27 cellular contexts compared by ENCODE assay signal in genomic region chr2:25115249-25115883, GRCh38. TPM values are rescaled to one million over a fixed set of nuclear protein-coding genes. Genes with fewer than 3 reads are reported as not detected.
"Had no signal": no experiment of that assay in that cellular context is flagged by ENCODE, and none has a peak within 500 bp of the region (broad histone marks: within the 10 kb centered on the region; RNA-seq: fewer than 3 reads in every experiment).

No MANE protein-coding gene starts in this region.

- H3K27me3 ChIP-seq: ascending aorta had no signal

- DNase-seq: activated B cell treated with CpG ODN at 0.5 μM for 24 hours; activated CD4-positive, alpha-beta memory T cell treated with anti-CD3 and anti-CD28 coated beads for 36 hours; activated CD4-positive, alpha-beta T cell treated with anti-CD3 and anti-CD28 coated beads, Interleukin-2, amount 10 ng/mL, durations not matched to agents 7 days and 5 days; activated CD8-positive, alpha-beta memory T cell treated with anti-CD3 and anti-CD28 coated beads for 24 hours; activated effector memory CD4-positive, alpha-beta T cell treated with anti-CD3 and anti-CD28 coated beads, Interleukin-2, amount 50 U/mL, for 16 hours; activated naive CD4-positive, alpha-beta T cell treated with Interleukin-2 at 50 U/mL for 16 hours; activated naive CD8-positive, alpha-beta T cell treated with anti-CD3 and anti-CD28 coated beads, Interleukin-2, amount 50 U/mL, for 24 hours; activated T-cell treated with anti-CD3 and anti-CD28 coated beads, Interleukin-2, amount 50 U/mL, for 4 hours; amniotic stem cell; cerebellar nuclear complex; Kasumi-1; NCI-H1105 treated with DMSO at 0.1 percent for 48 hours; NCI-H1436 treated with DMSO at 0.1 percent for 48 hours; NCI-H187; NCI-H2081; NCI-H446; NCI-H524 treated with DMSO at 0.1 percent for 48 hours; NCI-H748 treated with DMSO at 0.1 percent for 48 hours; RPMI8226; T-helper 17 cell; T-helper 9 cell had no signal

- H3K4me3 ChIP-seq: ascending aorta had no signal

- H3K9me3 ChIP-seq: ascending aorta had no signal

- H3K36me3 Mint-ChIP-seq: activated CD4-positive, alpha-beta memory T cell treated with anti-CD3 and anti-CD28 coated beads for 36 hours; activated naive CD4-positive, alpha-beta T cell treated with anti-CD3 and anti-CD28 coated beads, Interleukin-2, amount 50 U/mL, for 72 hours had no signal

- H3K27me3 Mint-ChIP-seq: activated CD4-positive, alpha-beta T cell treated with anti-CD3 and anti-CD28 coated beads, Interleukin-2, amount 10 ng/mL, durations not matched to agents 7 days and 5 days; activated naive CD8-positive, alpha-beta T cell treated with anti-CD3 and anti-CD28 coated beads, Interleukin-2, amount 50 U/mL, for 24 hours had no signal

- H3K36me3 ChIP-seq: ascending aorta had no signal

- H3K4me1 ChIP-seq: ascending aorta had no signal

- H3K9me3 Mint-ChIP-seq: activated B cell treated with CpG ODN at 0.5 μM for 24 hours; activated CD4-positive, alpha-beta memory T cell treated with anti-CD3 and anti-CD28 coated beads for 36 hours; activated CD4-positive, alpha-beta T cell treated with anti-CD3 and anti-CD28 coated beads, Interleukin-2, amount 10 ng/mL, durations not matched to agents 7 days and 5 days; activated naive CD4-positive, alpha-beta T cell treated with anti-CD3 and anti-CD28 coated beads, Interleukin-2, amount 50 U/mL, for 72 hours; activated naive CD8-positive, alpha-beta T cell treated with anti-CD3 and anti-CD28 coated beads, Interleukin-2, amount 50 U/mL, for 24 hours; activated T-cell treated with anti-CD3 and anti-CD28 coated beads, Interleukin-2, amount 50 U/mL, for 4 hours; brain had no signal

- ATAC-seq: activated naive CD4-positive, alpha-beta T cell treated with anti-CD3 and anti-CD28 coated beads, Interleukin-2, amount 50 U/mL, for 72 hours; activated naive CD8-positive, alpha-beta T cell treated with anti-CD3 and anti-CD28 coated beads, Interleukin-2, amount 50 U/mL, for 24 hours; activated T-cell treated with anti-CD3 and anti-CD28 coated beads, Interleukin-2, amount 50 U/mL, for 4 hours; Right ventricle myocardium inferior; T-helper 17 cell had no signal

- H3K4me3 Mint-ChIP-seq: activated B cell treated with CpG ODN at 0.5 μM for 24 hours; activated CD4-positive, alpha-beta memory T cell treated with anti-CD3 and anti-CD28 coated beads for 36 hours; activated CD4-positive, alpha-beta T cell treated with anti-CD3 and anti-CD28 coated beads, Interleukin-2, amount 10 ng/mL, durations not matched to agents 7 days and 5 days; activated naive CD8-positive, alpha-beta T cell treated with anti-CD3 and anti-CD28 coated beads, Interleukin-2, amount 50 U/mL, for 24 hours; activated T-cell treated with anti-CD3 and anti-CD28 coated beads, Interleukin-2, amount 50 U/mL, for 4 hours; brain; T-helper 17 cell had no signal

- H3K4me1 Mint-ChIP-seq: activated B cell treated with CpG ODN at 0.5 μM for 24 hours; activated CD4-positive, alpha-beta T cell treated with anti-CD3 and anti-CD28 coated beads, Interleukin-2, amount 10 ng/mL, durations not matched to agents 7 days and 5 days; activated naive CD8-positive, alpha-beta T cell treated with anti-CD3 and anti-CD28 coated beads, Interleukin-2, amount 50 U/mL, for 24 hours had no signal

- FAIRE-seq: colon had no signal

- H3K27ac ChIP-seq: ascending aorta had no signal

- H3K27ac Mint-ChIP-seq: activated B cell treated with CpG ODN at 0.5 μM for 24 hours; activated CD4-positive, alpha-beta memory T cell treated with anti-CD3 and anti-CD28 coated beads for 36 hours; activated CD4-positive, alpha-beta T cell treated with anti-CD3 and anti-CD28 coated beads, Interleukin-2, amount 10 ng/mL, durations not matched to agents 7 days and 5 days; activated naive CD4-positive, alpha-beta T cell treated with anti-CD3 and anti-CD28 coated beads, Interleukin-2, amount 50 U/mL, for 72 hours; activated naive CD8-positive, alpha-beta T cell treated with anti-CD3 and anti-CD28 coated beads, Interleukin-2, amount 50 U/mL, for 24 hours; T-helper 17 cell had no signal

RNA-seq across cellular contexts. Expression of gene POMC, which starts 53.0 kb away (rescaled TPM):
- total RNA-seq: OCI-LY7 had no signal
